ENCODE assay signal across 1 cellular context in genomic region chr7:157397751-157398691, GRCh38.
TF ChIP-seq lines count a peak whose summit lies in the region.

No MANE protein-coding gene starts in this region.

TF ChIP-seq in K562, 482 proteins besides CTCF, POLR2A, EP300 and RAD21 (continued from another document and continues in another):
- no peak for TF ChIP-seq ZNF407 (IDR thresholded peaks at IDR 0.05; ENCODE audit: low read depth)
- TF ChIP-seq BCOR (IDR thresholded peaks at IDR 0.05) = peak; percentile 40
- peak; percentile 62 for TF ChIP-seq CHD1 (IDR thresholded peaks at IDR 0.05; ENCODE audit: low read length)
- peak; percentile 91 for TF ChIP-seq TCF3 (CRISPR knock-in tag; IDR thresholded peaks at IDR 0.05)
- no peak for TF ChIP-seq ATF2 (CRISPR knock-in tag; IDR thresholded peaks at IDR 0.05)
- no peak for TF ChIP-seq TRIM25 (IDR thresholded peaks at IDR 0.05; ENCODE audit: borderline replicate concordance)
- TF ChIP-seq TCF7 (IDR thresholded peaks at IDR 0.05; ENCODE audit: borderline replicate concordance) = no peak; the same call in 1 of the 2 replicates
- no peak for TF ChIP-seq HNRNPH1 (optimal IDR thresholded peaks at IDR 0.05; ENCODE audit: low read depth, low read length)
- TF ChIP-seq EZH2 (IDR thresholded peaks at IDR 0.05; ENCODE audit: borderline replicate concordance, low read depth, low read length) = no peak
- 0 out of 2 replicates have a peak, but pooled peaks have one; percentile 73 for TF ChIP-seq NR1H2 (CRISPR knock-in tag; IDR thresholded peaks at IDR 0.05)
- peak; percentile 77 for TF ChIP-seq JUND (IDR thresholded peaks at IDR 0.05; ENCODE audit: borderline replicate concordance, low read depth, low read length)
- peak; percentile 71; the same call in 2 of the 3 replicates for TF ChIP-seq JUND (tag; IDR thresholded peaks at IDR 0.05; ENCODE audit: borderline replicate concordance, low read depth, low read length)
- TF ChIP-seq ZNF274 (IDR thresholded peaks at IDR 0.05; ENCODE audit: borderline replicate concordance, low read depth, low read length) = no peak; the same call in 1 of the 2 replicates
- no peak for TF ChIP-seq ZNF655 (CRISPR knock-in tag; IDR thresholded peaks at IDR 0.05)
- no peak for TF ChIP-seq NFIX (CRISPR knock-in tag; IDR thresholded peaks at IDR 0.05; ENCODE audit: low read depth)
- no peak for TF ChIP-seq BMI1 (IDR thresholded peaks at IDR 0.05; ENCODE audit: low read length)
- peak; percentile 72; the same call in 1 of the 2 replicates for TF ChIP-seq RAD51 (IDR thresholded peaks at IDR 0.05; ENCODE audit: borderline replicate concordance, low read depth)
- TF ChIP-seq PPARD (CRISPR knock-in tag; IDR thresholded peaks at IDR 0.05) = no peak
- peak; percentile 70; the same call in 1 of the 2 replicates for TF ChIP-seq NKRF (IDR thresholded peaks at IDR 0.05; ENCODE audit: borderline replicate concordance)
- TF ChIP-seq SAFB (IDR thresholded peaks at IDR 0.05; ENCODE audit: borderline replicate concordance, low read depth, low read length) = no peak
- TF ChIP-seq POLR3G (IDR thresholded peaks at IDR 0.05; ENCODE audit: extremely low read depth, insufficient read length, insufficient replicate concordance) = no peak
- no peak for TF ChIP-seq MCM2 (IDR thresholded peaks at IDR 0.05; ENCODE audit: low read depth)
- no peak for TF ChIP-seq EGR1 (conservative IDR thresholded peaks at IDR 0.05)
- TF ChIP-seq ZNF140 (CRISPR knock-in tag; IDR thresholded peaks at IDR 0.05) = no peak
- TF ChIP-seq EP400 (IDR thresholded peaks at IDR 0.05) = peak; percentile 81
- no peak for TF ChIP-seq FUS (optimal IDR thresholded peaks at IDR 0.05; ENCODE audit: low read depth, low read length)
- TF ChIP-seq LARP7 (IDR thresholded peaks at IDR 0.05) = no peak
- TF ChIP-seq PRPF4 (IDR thresholded peaks at IDR 0.05; ENCODE audit: insufficient read depth, low read depth, low read length, poor library complexity, severe bottlenecking) = no peak
- TF ChIP-seq YBX1 (IDR thresholded peaks at IDR 0.05) = no peak
- 0 out of 2 replicates have a peak, but pooled peaks have one; percentile 50 for TF ChIP-seq JUN (IDR thresholded peaks at IDR 0.05; ENCODE audit: borderline replicate concordance, low read depth, low read length)
- no peak for TF ChIP-seq JUN (CRISPR knock-in tag; IDR thresholded peaks at IDR 0.05; ENCODE audit: borderline replicate concordance)
- peak; percentile 74 for TF ChIP-seq LEF1 (IDR thresholded peaks at IDR 0.05)
- TF ChIP-seq POLR2G (IDR thresholded peaks at IDR 0.05; ENCODE audit: low read depth, low read length) = no peak
- TF ChIP-seq GATA2 (CRISPR knock-in tag; IDR thresholded peaks at IDR 0.05) = peak; percentile 83
- peak; percentile 73 for TF ChIP-seq ATF4 (CRISPR knock-in tag; IDR thresholded peaks at IDR 0.05)
- TF ChIP-seq ZNF511 (CRISPR knock-in tag; IDR thresholded peaks at IDR 0.05) = peak; percentile 88; the same call in 1 of the 2 replicates
- no peak for TF ChIP-seq SRSF7 (optimal IDR thresholded peaks at IDR 0.05; ENCODE audit: low read depth, low read length)
- TF ChIP-seq MCM5 (IDR thresholded peaks at IDR 0.05; ENCODE audit: low read depth) = no peak
- TF ChIP-seq KLF13 (tag; IDR thresholded peaks at IDR 0.05; ENCODE audit: borderline replicate concordance, low read depth) = 0 out of 2 replicates have a peak, but pooled peaks have one; percentile 51
- no peak for TF ChIP-seq SNIP1 (IDR thresholded peaks at IDR 0.05; ENCODE audit: low read depth)
- TF ChIP-seq PATZ1 (CRISPR knock-in tag; IDR thresholded peaks at IDR 0.05; ENCODE audit: borderline replicate concordance) = no peak
- TF ChIP-seq MED1 (CRISPR knock-in tag; IDR thresholded peaks at IDR 0.05; ENCODE audit: borderline replicate concordance) = no peak
- TF ChIP-seq RBM17 (IDR thresholded peaks at IDR 0.05; ENCODE audit: borderline replicate concordance, low read depth, low read length) = no peak
- peak in 1 of 2 experiments; percentile 71; a peak in 1 of 4 replicates for TF ChIP-seq ARNT (IDR thresholded peaks at IDR 0.05)
- no peak for TF ChIP-seq NCOA2 (IDR thresholded peaks at IDR 0.05; ENCODE audit: partially characterized antibody in 2 of 2)
- TF ChIP-seq CREM (IDR thresholded peaks at IDR 0.05; ENCODE audit: low read depth) = peak; percentile 77
- peak; percentile 79 for TF ChIP-seq MYC (IDR thresholded peaks at IDR 0.05; ENCODE audit: low read depth, low read length)
- peak; percentile 48; the same call in 1 of the 2 replicates for TF ChIP-seq MYC (CRISPR knock-in tag; IDR thresholded peaks at IDR 0.05; ENCODE audit: borderline replicate concordance, low read depth)
- peak; percentile 61; the same call in 1 of the 2 replicates for TF ChIP-seq MECOM (CRISPR knock-in tag; IDR thresholded peaks at IDR 0.05)
- TF ChIP-seq TEAD2 (tag; IDR thresholded peaks at IDR 0.05) = peak; percentile 61; the same call in 1 of the 2 replicates
- no peak for TF ChIP-seq WHSC1 (IDR thresholded peaks at IDR 0.05; ENCODE audit: low read length)
- TF ChIP-seq TRIM24 (IDR thresholded peaks at IDR 0.05) = peak; percentile 84 to 86
